In the genomic region with DNA sequence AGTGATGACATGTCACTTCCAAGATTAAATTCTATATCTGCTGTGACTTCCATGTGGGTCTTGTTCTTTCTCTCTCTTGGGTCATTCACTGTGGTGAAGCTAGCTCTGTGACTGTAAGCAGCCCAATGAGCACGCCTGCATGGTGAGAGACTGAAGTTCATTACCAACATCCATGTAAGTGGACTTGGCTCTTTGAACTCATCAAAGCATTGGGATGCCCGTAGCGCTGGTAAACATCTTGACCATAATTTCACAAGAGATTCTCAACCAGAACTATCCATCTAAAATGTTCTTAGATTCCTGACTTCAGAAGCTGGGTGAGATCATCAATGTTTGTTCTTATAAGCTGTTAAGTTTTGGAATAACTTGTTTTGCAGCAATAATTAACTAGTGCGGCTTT, we compare ENCODE assay signal across 25 cellular contexts. TPM values are rescaled to one million over a fixed set of nuclear protein-coding genes. Genes with fewer than 3 reads are reported as not detected.
"Had no signal": no experiment of that assay in that cellular context is flagged by ENCODE, and none has a peak within 500 bp of the region (broad histone marks: within the 10 kb centered on the region; RNA-seq: fewer than 3 reads in every experiment).

No MANE protein-coding gene starts in this region.

- H3K4me1 Mint-ChIP-seq: endodermal cell; naive thymus-derived CD8-positive, alpha-beta T cell; nephron progenitor cell; stimulated activated effector memory CD8-positive, alpha-beta T cell treated with anti-CD3 and anti-CD28 coated beads, Interleukin-12 subunit alpha, Interleukin-12 subunit beta, amount 100 ng/mL, for 72 hours had no signal

- H3K36me3 ChIP-seq: colonic mucosa, esophagus squamous epithelium, prostate gland, sigmoid colon, stomach, thyroid gland had no signal

- H3K27ac ChIP-seq: colonic mucosa, esophagus squamous epithelium, prostate gland, sigmoid colon, stomach, thyroid gland had no signal

- H3K9me3 Mint-ChIP-seq: endodermal cell, nephron progenitor cell had no signal

- DNase-seq: colonic mucosa; effector CD8-positive, alpha-beta T cell; endodermal cell; erythroblast; esophagus squamous epithelium; hypothalamus; naive thymus-derived CD8-positive, alpha-beta T cell; nephron progenitor cell; nucleus accumbens; right cardiac atrium; sigmoid colon; stimulated activated CD4-positive, alpha-beta T cell treated with anti-CD3 and anti-CD28 coated beads, Interleukin-2, amount 100 ng/mL, for 24 hours; stimulated activated CD4-positive, alpha-beta T cell treated with anti-CD3 and anti-CD28 coated beads, Interleukin-4, amount 100 ng/mL, for 24 hours; stimulated activated naive CD4-positive, alpha-beta T cell treated with Interleukin-2 at 50 U/mL for 16 hours; stomach; thyroid gland; trophoblast cell had no signal

- H3K9me3 ChIP-seq: colonic mucosa, esophagus squamous epithelium, prostate gland, stomach, thyroid gland had no signal

- H3K4me1 ChIP-seq: colonic mucosa, esophagus squamous epithelium, prostate gland, sigmoid colon, stomach, thyroid gland had no signal

- H3K27ac Mint-ChIP-seq: dendritic cell treated with granulocyte-macrophage colony-stimulating factor and Interleukin-4, amounts not matched to agents 40 ng/mL and 50 ng/mL, for 4 days; endodermal cell; naive thymus-derived CD8-positive, alpha-beta T cell; nephron progenitor cell; stimulated activated effector memory CD8-positive, alpha-beta T cell treated with anti-CD3 and anti-CD28 coated beads, Interleukin-12 subunit alpha, Interleukin-12 subunit beta, amount 100 ng/mL, for 72 hours had no signal

- H3K4me3 ChIP-seq: colonic mucosa, esophagus squamous epithelium, prostate gland, sigmoid colon, stomach, thyroid gland had no signal

- H3K4me3 Mint-ChIP-seq: dendritic cell treated with granulocyte-macrophage colony-stimulating factor and Interleukin-4, amounts not matched to agents 40 ng/mL and 50 ng/mL, for 4 days; endodermal cell; naive thymus-derived CD8-positive, alpha-beta T cell; nephron progenitor cell; stimulated activated effector memory CD8-positive, alpha-beta T cell treated with anti-CD3 and anti-CD28 coated beads, Interleukin-12 subunit alpha, Interleukin-12 subunit beta, amount 100 ng/mL, for 72 hours had no signal

- H3K36me3 Mint-ChIP-seq: naive thymus-derived CD8-positive, alpha-beta T cell; stimulated activated effector memory CD8-positive, alpha-beta T cell treated with anti-CD3 and anti-CD28 coated beads, Interleukin-12 subunit alpha, Interleukin-12 subunit beta, amount 100 ng/mL, for 72 hours had no signal

- H3K27me3 ChIP-seq: colonic mucosa, esophagus squamous epithelium, sigmoid colon, stomach, thyroid gland had no signal

- ATAC-seq: left lobe of liver; naive thymus-derived CD8-positive, alpha-beta T cell; right cardiac atrium; stimulated activated effector memory CD8-positive, alpha-beta T cell treated with anti-CD3 and anti-CD28 coated beads, Interleukin-12 subunit alpha, Interleukin-12 subunit beta, amount 100 ng/mL, for 72 hours had no signal

- H3K27me3 Mint-ChIP-seq: dendritic cell treated with granulocyte-macrophage colony-stimulating factor and Interleukin-4, amounts not matched to agents 40 ng/mL and 50 ng/mL, for 4 days had no signal

RNA-seq across cellular contexts. Expression of a gene that starts 31.7 kb away (rescaled TPM):
- total RNA-seq: left lobe of liver; mesenteric fat pad; myocyte; naive thymus-derived CD8-positive, alpha-beta T cell; osteocyte; subcutaneous adipose tissue had no signal
